ENCODE assay signal across 16 cellular contexts in genomic region chrX:50801135-50801534, GRCh38. TPM values are rescaled to one million over a fixed set of nuclear protein-coding genes. Genes with fewer than 3 reads are reported as not detected.
"Had no signal": no experiment of that assay in that cellular context is flagged by ENCODE, and none has a peak within 500 bp of the region (broad histone marks: within the 10 kb centered on the region; RNA-seq: fewer than 3 reads in every experiment).

No MANE protein-coding gene starts in this region.

- H3K27ac ChIP-seq: cardiac muscle cell, ovary, sigmoid colon, upper lobe of right lung had no signal

- H3K4me3 ChIP-seq: cardiac muscle cell, ovary, sigmoid colon, upper lobe of right lung had no signal

- H3K27me3 ChIP-seq: cardiac muscle cell, ovary, sigmoid colon, upper lobe of right lung had no signal

- ATAC-seq: stimulated activated naive CD8-positive, alpha-beta T cell treated with anti-CD3 and anti-CD28 coated beads, Interleukin-15, amount 100 ng/mL, for 72 hours; T-helper 17 cell; upper lobe of right lung; WTC11 had no signal

- H3K9me3 ChIP-seq: ovary, sigmoid colon, upper lobe of right lung had no signal

- DNase-seq: activated CD4-positive, alpha-beta memory T cell treated with anti-CD3 and anti-CD28 coated beads, Interleukin-2, amount 10 ng/mL, durations not matched to agents 7 days and 5 days; activated CD4-positive, alpha-beta T cell treated with anti-CD3 and anti-CD28 coated beads for 4 hours; activated effector memory CD4-positive, alpha-beta T cell treated with Interleukin-2 at 50 U/mL for 16 hours; activated naive CD4-positive, alpha-beta T cell treated with anti-CD3 and anti-CD28 coated beads, Interleukin-2, amount 50 U/mL, for 16 hours; activated T-cell treated with anti-CD3 and anti-CD28 coated beads, Interleukin-2, amount 50 U/mL, for 24 hours; cortex of kidney; effector CD4-positive, alpha-beta T cell; hippocampal formation; ovary; sigmoid colon; stimulated activated CD4-positive, alpha-beta T cell treated with anti-CD3 and anti-CD28 coated beads, Interleukin-1b, Interleukin-23, amount 100 ng/mL, for 48 hours; stimulated activated naive CD8-positive, alpha-beta T cell treated with anti-CD3 and anti-CD28 coated beads, Interleukin-15, amount 100 ng/mL, for 72 hours; T-helper 17 cell; upper lobe of right lung had no signal

- H3K4me1 ChIP-seq: sigmoid colon, upper lobe of right lung had no signal

- H3K36me3 ChIP-seq: cardiac muscle cell, ovary, sigmoid colon, upper lobe of right lung had no signal

RNA-seq across cellular contexts. Expression of gene SHROOM4, which starts 12.9 kb away (rescaled TPM):
- total RNA-seq: activated CD4-positive, alpha-beta memory T cell treated with anti-CD3 and anti-CD28 coated beads, Interleukin-2, amount 10 ng/mL, durations not matched to agents 7 days and 5 days had no signal
